ENCODE assay signal across 12 cellular contexts in the genomic region with DNA sequence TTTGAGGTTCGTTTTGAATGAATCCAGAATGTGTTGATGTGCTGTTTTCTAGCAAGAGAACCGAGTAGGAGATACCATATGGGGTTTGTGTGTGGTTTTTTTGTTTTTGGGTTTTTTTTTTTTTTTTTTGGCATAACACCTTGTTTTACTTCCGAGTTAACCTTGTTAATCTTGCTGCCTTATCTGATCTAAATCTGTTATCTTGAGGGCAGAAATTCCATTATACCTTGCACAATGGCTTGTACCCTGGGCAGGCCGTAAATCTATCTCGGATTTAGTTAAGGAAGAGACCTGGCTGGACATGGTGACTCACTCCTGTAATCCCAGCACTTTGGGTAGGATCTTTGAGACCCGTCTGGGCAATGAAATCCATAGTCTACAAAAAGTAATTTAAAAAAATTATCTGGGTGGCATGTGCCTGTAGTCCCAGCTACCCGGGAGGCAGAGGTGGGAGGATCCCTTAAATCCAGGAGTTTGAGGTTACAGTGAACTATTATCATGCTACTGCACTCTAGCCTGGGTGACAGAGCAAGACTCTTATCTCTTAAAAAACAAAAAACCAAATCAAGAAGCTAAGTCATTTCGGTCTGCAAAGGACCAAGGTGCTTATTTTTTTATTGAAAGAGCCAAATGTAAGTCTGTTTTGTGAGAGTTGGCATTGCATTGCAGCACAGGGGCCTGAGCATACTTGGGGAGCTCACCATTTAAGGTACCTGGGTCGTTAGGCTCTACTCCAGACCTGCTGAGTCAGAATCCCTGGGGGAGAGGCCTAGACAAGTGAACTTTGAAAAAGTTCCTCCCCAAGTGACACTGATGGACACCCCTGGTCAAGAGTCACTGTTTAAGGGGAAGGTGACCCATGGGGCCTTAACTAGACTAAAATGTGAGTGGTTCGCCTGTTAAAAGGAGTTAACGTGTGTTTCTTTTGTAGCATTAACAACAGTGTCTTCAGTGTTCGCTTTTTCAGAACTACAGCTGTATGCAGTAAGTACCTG. TPM values are rescaled to one million over a fixed set of nuclear protein-coding genes. Genes with fewer than 3 reads are reported as not detected.
DNase-seq lines count a peak whose midpoint lies in the region; ATAC-seq and TF ChIP-seq lines count a peak whose summit lies in the region.
"Had no signal": no experiment of that assay in that cellular context is flagged by ENCODE, and none has a peak within 500 bp of the region (broad histone marks: within the 10 kb centered on the region; RNA-seq: fewer than 3 reads in every experiment).

No MANE protein-coding gene starts in this region.

- H3K27me3 Mint-ChIP-seq in activated T-helper 17 cell treated with anti-CD3 and anti-CD28 coated beads, Interleukin-2, amount 50 U/mL, for 72 hours, result no peaks in the 10 kb centered on the region

- peak overlapping the region; percentile 45 for H3K27ac Mint-ChIP-seq in activated T-helper 17 cell treated with anti-CD3 and anti-CD28 coated beads, Interleukin-2, amount 50 U/mL, for 72 hours

- H3K9me3 Mint-ChIP-seq in activated T-helper 17 cell treated with anti-CD3 and anti-CD28 coated beads, Interleukin-2, amount 50 U/mL, for 72 hours, result no peaks in the 10 kb centered on the region

- H3K36me3 Mint-ChIP-seq in activated T-helper 17 cell treated with anti-CD3 and anti-CD28 coated beads, Interleukin-2, amount 50 U/mL, for 72 hours (ENCODE audit: low read depth), result peaks cover 93% of the 10 kb centered on the region

- peak overlapping the region; percentile 33; the same call in 1 of the 2 replicates for H3K27ac ChIP-seq in C4-2B

- peak overlapping the region; percentile 25 for H3K4me3 Mint-ChIP-seq in activated T-helper 17 cell treated with anti-CD3 and anti-CD28 coated beads, Interleukin-2, amount 50 U/mL, for 72 hours

- peaks cover 23% of the 10 kb centered on the region for H3K4me1 Mint-ChIP-seq in activated T-helper 17 cell treated with anti-CD3 and anti-CD28 coated beads, Interleukin-2, amount 50 U/mL, for 72 hours

- peak in 63 of 76 experiments; percentile 7 to 75 (median 39) for DNase-seq in HUDEP-2 (lab: John Stamatoyannopoulos, UW; ENCODE audit: unreplicated experiment in 76 of 76)
- peak; percentile 53 for DNase-seq in iris pigment epithelial cell (ENCODE audit: low read depth)
- DNase-seq in KG1 (lab: John Stamatoyannopoulos, UW), result no peak
- no peak for DNase-seq in T1000 (lab: John Stamatoyannopoulos, UW)
- DNase-seq in DMS 273 treated with DMSO at 0.1 percent for 48 hours (lab: John Stamatoyannopoulos, UW), result no peak
- DNase-seq in glomerular visceral epithelial cell (ENCODE audit: extremely low spot score), result no peak
- DNase-seq: activated effector memory CD4-positive, alpha-beta T cell treated with Interleukin-2 at 50 U/mL for 16 hours; BE2C; kidney glomerular epithelial cell; MG63 had no signal

- no peak for ATAC-seq in activated T-helper 17 cell treated with anti-CD3 and anti-CD28 coated beads, Interleukin-2, amount 50 U/mL, for 72 hours (replicated peaks)

- TF ChIP-seq CTCF in C4-2B (conservative IDR thresholded peaks at IDR 0.05), result no peak

RNA-seq across cellular contexts. Expression of gene DLST, which starts 6.7 kb away (rescaled TPM):
- 100 to 1,000 TPM; 102 to 132 TPM for total RNA-seq in activated T-helper 17 cell treated with anti-CD3 and anti-CD28 coated beads, Interleukin-2, amount 50 U/mL, for 72 hours

RNA-seq across cellular contexts. Expression of gene PROX2, which starts 12.5 kb away (rescaled TPM):
- under 1 TPM; 0.71 TPM for total RNA-seq in activated T-helper 17 cell treated with anti-CD3 and anti-CD28 coated beads, Interleukin-2, amount 50 U/mL, for 72 hours

RNA-seq across cellular contexts. Expression of gene RPS6KL1, which starts 34.6 kb away (rescaled TPM):
- 1 to 10 TPM in 1 of 2 donors, under 1 TPM in 1; 0.79 to 3.2 TPM for total RNA-seq in activated T-helper 17 cell treated with anti-CD3 and anti-CD28 coated beads, Interleukin-2, amount 50 U/mL, for 72 hours

Comparison
In these comparisons a context has a peak if more than half of its experiments do, and no peak if none do; other contexts are left out.
1. DNase-seq: peak in HUDEP-2 (63 of 76) and iris pigment epithelial cell (single experiment); none in KG1 (single experiment), T1000 (single experiment), DMS 273 treated with DMSO at 0.1 percent for 48 hours (single experiment) and glomerular visceral epithelial cell (single experiment).